8 cellular contexts compared by ENCODE assay signal in genomic region chr21:33441489-33442477, GRCh38. TPM values are rescaled to one million over a fixed set of nuclear protein-coding genes. Genes with fewer than 3 reads are reported as not detected.
A peak's percentile ranks its signal among the peaks of the same experiment; 100 is the strongest.
DNase-seq lines count a peak whose midpoint lies in the region; ATAC-seq and TF ChIP-seq lines count a peak whose summit lies in the region.

No MANE protein-coding gene starts in this region.

- DNase-seq in GM12865 (ENCODE audit: low read depth), result peak; percentile 93
- DNase-seq in H9, result no peak
- peak; percentile 48 for DNase-seq in NCI-H1694 (lab: John Stamatoyannopoulos, UW)
- peak in 1 of 2 donors; percentile 19 for DNase-seq in breast epithelium (ENCODE audit: low spot score in 2 of 2)
- DNase-seq in nephron progenitor cell, result peak; percentile 16
- no peak for DNase-seq in hippocampal formation (lab: John Stamatoyannopoulos, UW)
- no peak for DNase-seq in activated T-cell treated with anti-CD3 and anti-CD28 coated beads, Interleukin-2, amount 50 U/mL, for 24 hours
- DNase-seq in effector memory CD8-positive, alpha-beta T cell, result no peak

- H2BK120ac ChIP-seq in H9 (ENCODE audit: low read depth, low read length, poor library complexity, severe bottlenecking), result no peak overlapping the region

- no peak overlapping the region for H2AFZ ChIP-seq in H9 (ENCODE audit: low read length)

- H3K4me3 ChIP-seq in GM12865 (ENCODE audit: low read depth, low read length) (no peak overlapping the region), breast epithelium (peak overlapping the region in 1 of 3 donors; percentile 15)

- no peak overlapping the region for H2BK12ac ChIP-seq in H9 (ENCODE audit: insufficient read length, low read depth, low read length)

- H4K91ac ChIP-seq in H9 (ENCODE audit: insufficient read length, low read depth, low read length), result no peak overlapping the region

- H3K27me3 ChIP-seq in H9 (ENCODE audit: insufficient read depth, low read length) (no peaks in the 10 kb centered on the region), breast epithelium (no peaks in the 10 kb centered on the region)

- no peaks in the 10 kb centered on the region for H4K20me1 ChIP-seq in H9 (ENCODE audit: control insufficient read depth, insufficient read depth, insufficient read length)

- H2BK15ac ChIP-seq in H9 (ENCODE audit: low read depth, low read length), result no peak overlapping the region

- no peaks in the 10 kb centered on the region for H3K79me2 ChIP-seq in H9 (ENCODE audit: insufficient read depth, low read length)

- TF ChIP-seq CTCF in GM12865 (IDR thresholded peaks at IDR 0.05; ENCODE audit: insufficient read depth, low read depth, low read length, missing control alignments) (no peak), H9 (conservative IDR thresholded peaks at IDR 0.05) (no peak), breast epithelium (IDR thresholded peaks at IDR 0.05) (no peak), nephron progenitor cell (IDR thresholded peaks at IDR 0.05) (no peak)

- H3K36me3 Mint-ChIP-seq in H9 (ENCODE audit: insufficient read depth in 1 of 3, low read depth in 3 of 3) (peaks cover 0 to 16% (median 15%) of the 10 kb centered on the region in 3 experiments; a peak in 5 of 7 replicates), nephron progenitor cell (ENCODE audit: low read depth) (peaks cover 20% of the 10 kb centered on the region)
- H3K36me3 Mint-ChIP-seq in activated T-cell treated with anti-CD3 and anti-CD28 coated beads, Interleukin-2, amount 50 U/mL, for 24 hours (ENCODE audit: low read depth), result peaks cover 36% of the 10 kb centered on the region
- peaks cover 41% of the 10 kb centered on the region for H3K36me3 Mint-ChIP-seq in effector memory CD8-positive, alpha-beta T cell (ENCODE audit: insufficient read depth)

- H3K27ac ChIP-seq in H9 (ENCODE audit: insufficient read length, low read depth, low read length) (no peak overlapping the region), breast epithelium (peak overlapping the region; percentile 26 to 55)

- no peak for ATAC-seq in effector memory CD8-positive, alpha-beta T cell (replicated peaks)

- no peak overlapping the region for H4K5ac ChIP-seq in H9 (ENCODE audit: insufficient read length, low read depth, low read length)

- no CpG with 5 or more reads among the region's 11 CpGs for WGBS in H9 (ENCODE audit: extremely low coverage, insufficient read length, low lambda C conversion rate)

- H3K79me1 ChIP-seq in H9 (ENCODE audit: insufficient read depth, low read depth, low read length, poor library complexity, severe bottlenecking), result no peaks in the 10 kb centered on the region

- H3K4me3 Mint-ChIP-seq in H9 (no peak overlapping the region), nephron progenitor cell (no peak overlapping the region)
- no peak overlapping the region for H3K4me3 Mint-ChIP-seq in activated T-cell treated with anti-CD3 and anti-CD28 coated beads, Interleukin-2, amount 50 U/mL, for 24 hours
- H3K4me3 Mint-ChIP-seq in effector memory CD8-positive, alpha-beta T cell, result no peak overlapping the region

- H3T11ph ChIP-seq in H9 (ENCODE audit: low read length), result no peak overlapping the region

- no peak overlapping the region for H3K23ac ChIP-seq in H9 (ENCODE audit: insufficient read length, low read depth, low read length)

- no peak overlapping the region for H2BK20ac ChIP-seq in H9 (ENCODE audit: low read depth, low read length, poor library complexity, severe bottlenecking)

- H2BK5ac ChIP-seq in H9 (ENCODE audit: insufficient read length, low read length), result no peak overlapping the region

- no peak overlapping the region for H3K14ac ChIP-seq in H9 (ENCODE audit: insufficient read depth, low read length)

- no peaks in the 10 kb centered on the region for H3K23me2 ChIP-seq in H9 (ENCODE audit: insufficient read length, low read depth, low read length, poor library complexity, severe bottlenecking)

- H3K9me3 Mint-ChIP-seq in H9 (no peaks in the 10 kb centered on the region), nephron progenitor cell (no peaks in the 10 kb centered on the region)
- no peaks in the 10 kb centered on the region for H3K9me3 Mint-ChIP-seq in activated T-cell treated with anti-CD3 and anti-CD28 coated beads, Interleukin-2, amount 50 U/mL, for 24 hours
- no peaks in the 10 kb centered on the region for H3K9me3 Mint-ChIP-seq in effector memory CD8-positive, alpha-beta T cell

- H3K4me1 ChIP-seq in H9 (ENCODE audit: insufficient read depth, low read length) (no peaks in the 10 kb centered on the region), breast epithelium (no peaks in the 10 kb centered on the region)

- no peak overlapping the region for H4K8ac ChIP-seq in H9 (replicated peaks; ENCODE audit: insufficient read length, low read depth, low read length)

- H3K27ac Mint-ChIP-seq in H9 (peak overlapping the region; percentile 25 to 89 (median 32); a peak in 4 of 7 replicates), nephron progenitor cell (peak overlapping the region; percentile 89)
- H3K27ac Mint-ChIP-seq in activated T-cell treated with anti-CD3 and anti-CD28 coated beads, Interleukin-2, amount 50 U/mL, for 24 hours, result no peak overlapping the region
- no peak overlapping the region for H3K27ac Mint-ChIP-seq in effector memory CD8-positive, alpha-beta T cell

- H3K9me3 ChIP-seq in H9 (ENCODE audit: control insufficient read depth, low read depth, low read length), result no peaks in the 10 kb centered on the region
- no peaks in the 10 kb centered on the region for H3K9me3 ChIP-seq in breast epithelium

- H2AK5ac ChIP-seq in H9 (ENCODE audit: insufficient read length, low read length), result no peak overlapping the region

- H3K4me1 Mint-ChIP-seq in H9 (no peaks in the 10 kb centered on the region), nephron progenitor cell (peaks cover 27% of the 10 kb centered on the region)
- H3K4me1 Mint-ChIP-seq in activated T-cell treated with anti-CD3 and anti-CD28 coated beads, Interleukin-2, amount 50 U/mL, for 24 hours (ENCODE audit: low read depth), result peaks cover 3% of the 10 kb centered on the region
- H3K4me1 Mint-ChIP-seq in effector memory CD8-positive, alpha-beta T cell (ENCODE audit: low read depth in 2 of 2), result no peaks in the 10 kb centered on the region

- intact Hi-C loops in breast epithelium (cut with DNase I; ENCODE audit: low total_unique reads), result loop anchor here (10.0 kb wide), 1 partner anchor 187 kb away; no protein-coding TSS in a partner anchor

- H3K4ac ChIP-seq in H9 (ENCODE audit: low read depth, low read length), result no peak overlapping the region

- H3K27me3 Mint-ChIP-seq in H9 (ENCODE audit: low read depth) (no peaks in the 10 kb centered on the region), nephron progenitor cell (ENCODE audit: low read depth, poor library complexity) (no peaks in the 10 kb centered on the region)
- H3K27me3 Mint-ChIP-seq in activated T-cell treated with anti-CD3 and anti-CD28 coated beads, Interleukin-2, amount 50 U/mL, for 24 hours, result no peaks in the 10 kb centered on the region
- no peaks in the 10 kb centered on the region for H3K27me3 Mint-ChIP-seq in effector memory CD8-positive, alpha-beta T cell

- no peak overlapping the region for H3K9ac ChIP-seq in H9 (ENCODE audit: extremely low read depth, insufficient read length, low read length)

- no peak overlapping the region for H3K18ac ChIP-seq in H9 (ENCODE audit: insufficient read length, low read depth, low read length)

- H3K56ac ChIP-seq in H9 (ENCODE audit: insufficient read length, low read depth, low read length), result no peak overlapping the region

- no peaks in the 10 kb centered on the region for H3K36me3 ChIP-seq in breast epithelium

- TF ChIP-seq POLR2A in breast epithelium (IDR thresholded peaks at IDR 0.05), result no peak

- no peak overlapping the region for H3K4me2 ChIP-seq in H9 (ENCODE audit: insufficient read depth, insufficient read length, low read length)

RNA-seq across cellular contexts. Expression of gene TMEM50B, which starts 38.0 kb away (rescaled TPM):
- total RNA-seq in H9 (2021), result 14.8 and 17.6 TPM in 2 replicates
- 10 to 100 TPM; 88.8 to 92.8 (median 91.8) TPM for total RNA-seq in breast epithelium

RNA-seq across cellular contexts. Expression of gene IFNGR2, which starts 38.6 kb away (rescaled TPM):
- total RNA-seq in H9 (2021) (44.1 and 46.1 TPM in 2 replicates), breast epithelium (10 to 100 TPM; 61.6 to 76.7 (median 70.8) TPM)

RNA-seq across cellular contexts. Expression of gene DNAJC28, which starts 49.7 kb away (rescaled TPM):
- total RNA-seq in H9 (2021) (3.4 and 3.7 TPM in 2 replicates), breast epithelium (1 to 10 TPM; 2.0 to 3.0 (median 2.2) TPM)

Comparison
In these comparisons a context has a peak if more than half of its experiments do, and no peak if none do; other contexts are left out.
1. DNase-seq: peak in GM12865 (single experiment), NCI-H1694 (single experiment) and nephron progenitor cell (single experiment); none in H9 (single experiment), hippocampal formation (0 of 2), activated T-cell treated with anti-CD3 and anti-CD28 coated beads, Interleukin-2, amount 50 U/mL, for 24 hours (single experiment) and effector memory CD8-positive, alpha-beta T cell (0 of 3).
2. H3K27ac Mint-ChIP-seq: peak in H9 (3 of 3) and nephron progenitor cell (single experiment); none in activated T-cell treated with anti-CD3 and anti-CD28 coated beads, Interleukin-2, amount 50 U/mL, for 24 hours (single experiment) and effector memory CD8-positive, alpha-beta T cell (0 of 2).